20 cellular contexts compared by ENCODE assay signal in genomic region chr9:121844562-121844961, GRCh38.
DNase-seq lines count a peak whose midpoint lies in the region; ATAC-seq, FAIRE-seq and TF ChIP-seq lines count a peak whose summit lies in the region.
"Had no signal": no experiment of that assay in that cellular context is flagged by ENCODE, and none has a peak within 500 bp of the region (broad histone marks: within the 10 kb centered on the region; RNA-seq: fewer than 3 reads in every experiment).

No MANE protein-coding gene starts in this region.

- no peak for TF ChIP-seq EP300 in K562 (IDR thresholded peaks at IDR 0.05; ENCODE audit: low read length)

- no peaks in the 10 kb centered on the region for H3K36me3 ChIP-seq in K562 (ENCODE audit: control insufficient read depth, insufficient read depth, low read length)
- no peaks in the 10 kb centered on the region for H3K36me3 ChIP-seq in osteoblast (ENCODE audit: insufficient read depth, low read length)
- H3K36me3 ChIP-seq: HAP-1 had no signal

- no peaks in the 10 kb centered on the region for H3K4me1 ChIP-seq in K562 (replicated peaks in 1 of 2; ENCODE audit: control insufficient read depth in 2 of 2, insufficient read depth in 2 of 2, low read length in 2 of 2)
- H3K4me1 ChIP-seq in osteoblast (ENCODE audit: insufficient read depth, low read length) = peaks cover 26% of the 10 kb centered on the region
- H3K4me1 ChIP-seq: HAP-1 had no signal

- no peak overlapping the region for H3K9ac ChIP-seq in K562 (ENCODE audit: insufficient read depth in 1 of 2, low read depth in 2 of 2, low read length in 2 of 2)
- H3K9ac ChIP-seq: BLaER1 treated with 17β-estradiol and CSF1 and Interleukin-3, amounts not matched to agents 10 nM and 100 nM; GM23248 had no signal

- DNase-seq in HFFc6 (no peak), K562 (ENCODE audit: extremely low read depth in 1 of 4, low spot score in 3 of 4) (no peak), osteoblast (ENCODE audit: insufficient read length, low spot score, missing footprints) (no peak), NCI-H82 treated with DMSO at 0.1 percent for 48 hours (lab: John Stamatoyannopoulos, UW; ENCODE audit: unreplicated experiment) (no peak)
- no peak for DNase-seq in effector CD8-positive, alpha-beta T cell (lab: John Stamatoyannopoulos, UW)
- DNase-seq: CD4-positive, CD25-positive, alpha-beta regulatory T cell; CD8-positive, alpha-beta memory T cell; COR-L47; DMS 273 treated with DMSO at 0.1 percent for 48 hours; DND-41; EL; GM23248 had no signal

- in situ Hi-C loops in K562 (cut with MboI) = no loop called here

- peak overlapping the region; percentile 51; the same call in 1 of the 2 replicates for H3K27ac Mint-ChIP-seq in HFFc6
- H3K27ac Mint-ChIP-seq: B cell; CD4-positive, CD25-positive, alpha-beta regulatory T cell; CD8-positive, alpha-beta memory T cell; IgD-negative memory B cell had no signal

- BruUV-seq in K562 (replicated peaks; lab: Mats Ljungman, UMichigan) = no TSS peak

- TF ChIP-seq RAD21 in K562 (CRISPR knock-in tag; conservative IDR thresholded peaks at IDR 0.05 in 1 of 2, IDR thresholded peaks at IDR 0.05 in 1 of 2) = no peak

- POLR2A ChIA-PET in K562 (lab: Yijun Ruan, JAX) = no interaction called here

- H3K4me1 Mint-ChIP-seq in HFFc6 (ENCODE audit: low read depth) = peaks cover 33% of the 10 kb centered on the region
- H3K4me1 Mint-ChIP-seq: CD8-positive, alpha-beta memory T cell had no signal

- H3K9me3 ChIP-seq in K562 (replicated peaks; ENCODE audit: control insufficient read depth, insufficient read depth, low read depth, low read length) = no peaks in the 10 kb centered on the region
- H3K9me3 ChIP-seq in osteoblast (ENCODE audit: low read depth, low read length) = no peaks in the 10 kb centered on the region
- H3K9me3 ChIP-seq: HAP-1 had no signal

- H4K20me1 ChIP-seq in K562 (replicated peaks; ENCODE audit: control insufficient read depth, insufficient read depth, low read length) (no peaks in the 10 kb centered on the region), osteoblast (ENCODE audit: insufficient read depth, low read length) (no peaks in the 10 kb centered on the region)
- H4K20me1 ChIP-seq: BLaER1 treated with 17β-estradiol and CSF1 and Interleukin-3, amounts not matched to agents 10 nM and 100 nM had no signal

- H3K4me3 ChIP-seq in K562 = no peak overlapping the region
- H3K4me3 ChIP-seq in osteoblast (ENCODE audit: insufficient read depth, low read length) = no peak overlapping the region
- H3K4me3 ChIP-seq: BLaER1 treated with 17β-estradiol and CSF1 and Interleukin-3, amounts not matched to agents 10 nM and 100 nM; GM23248; HAP-1 had no signal

- ATAC-seq in K562 = no peak
- no peak for ATAC-seq in HG02970 (IDR thresholded peaks at IDR 0.05; ENCODE audit: low FRiP score, unreplicated experiment)
- ATAC-seq: HepG2 had no signal

- H3K36me3 Mint-ChIP-seq in HFFc6 (ENCODE audit: low read depth) = peaks cover 19% of the 10 kb centered on the region
- H3K36me3 Mint-ChIP-seq: CD4-positive, CD25-positive, alpha-beta regulatory T cell had no signal

- intact Hi-C loops in K562 (cut with micrococcal nuclease) = no loop called here

- no peak for TF ChIP-seq POLR2A in K562 (conservative IDR thresholded peaks at IDR 0.05)

- peaks cover 15% of the 10 kb centered on the region for H3K9me3 Mint-ChIP-seq in HFFc6

- no peaks in the 10 kb centered on the region; the same call in 1 of the 2 replicates for H3K27me3 Mint-ChIP-seq in HFFc6 (ENCODE audit: insufficient read depth)
- H3K27me3 Mint-ChIP-seq: B cell had no signal

- H3K9me1 ChIP-seq in K562 (ENCODE audit: control insufficient read depth, insufficient read depth, low read length) = no peaks in the 10 kb centered on the region

- no peak for FAIRE-seq in K562 (lab: Jason Lieb, UNC)
- FAIRE-seq: GM12891, GM18507, HepG2 had no signal

- CTCF ChIA-PET in K562 (lab: Yijun Ruan, JAX; ENCODE audit: low intra/inter-chr PET ratio) = no interaction called here

- H3K4me3 Mint-ChIP-seq in HFFc6 = no peak overlapping the region
- H3K4me3 Mint-ChIP-seq: B cell; CD4-positive, CD25-positive, alpha-beta regulatory T cell; CD8-positive, alpha-beta memory T cell; IgD-negative memory B cell had no signal

- TF ChIP-seq CTCF in HFFc6 (IDR thresholded peaks at IDR 0.05) (no peak), K562 (IDR thresholded peaks at IDR 0.05 in 2 of 3, conservative IDR thresholded peaks at IDR 0.05 in 1 of 3; ENCODE audit: insufficient read depth in 2 of 3, low read depth in 1 of 3, low read length in 3 of 3) (no peak), osteoblast (IDR thresholded peaks at IDR 0.05; ENCODE audit: extremely low read depth, low read depth, low read length) (no peak)

- H3K27me3 ChIP-seq in K562 (ENCODE audit: control insufficient read depth in 2 of 2, insufficient read depth in 2 of 2, low read length in 2 of 2) (peaks cover 5 to 23% of the 10 kb centered on the region in 2 experiments; a peak in 3 of 5 replicates), osteoblast (ENCODE audit: insufficient read depth, low read length) (peaks cover 2% of the 10 kb centered on the region)
- H3K27me3 ChIP-seq: BLaER1 treated with 17β-estradiol and CSF1 and Interleukin-3, amounts not matched to agents 10 nM and 100 nM had no signal

- WGBS in K562 (ENCODE audit: insufficient coverage, low coverage, missing lambda C conversion rate) = 0% methylated on average over 2 of the region's 2 CpGs

- no peaks in the 10 kb centered on the region for H3K79me2 ChIP-seq in K562 (ENCODE audit: control insufficient read depth, insufficient read depth, low read length)
- no peaks in the 10 kb centered on the region for H3K79me2 ChIP-seq in osteoblast (ENCODE audit: insufficient read depth, low read length)

- no peak overlapping the region for H2AFZ ChIP-seq in K562 (ENCODE audit: low read depth, low read length)
- no peak overlapping the region for H2AFZ ChIP-seq in osteoblast (ENCODE audit: low read length)
- H2AFZ ChIP-seq: GM23248 had no signal

- no peak overlapping the region for H3K4me2 ChIP-seq in K562 (ENCODE audit: insufficient read depth, low read length)
- H3K4me2 ChIP-seq in osteoblast (ENCODE audit: insufficient read depth, low read length) = peak overlapping the region; percentile 20
- H3K4me2 ChIP-seq: BLaER1 treated with 17β-estradiol and CSF1 and Interleukin-3, amounts not matched to agents 10 nM and 100 nM had no signal

- H3K27ac ChIP-seq in K562 (ENCODE audit: extremely low read depth, low read depth, low read length) = no peak overlapping the region
- peak overlapping the region; percentile 45 for H3K27ac ChIP-seq in osteoblast (ENCODE audit: low read depth, low read length)
- H3K27ac ChIP-seq: BLaER1 treated with 17β-estradiol and CSF1 and Interleukin-3, amounts not matched to agents 10 nM and 100 nM; GM23248 had no signal

TF ChIP-seq in K562, 482 proteins besides CTCF, POLR2A, EP300 and RAD21:
- TF ChIP-seq ZFP30 (CRISPR knock-in tag; IDR thresholded peaks at IDR 0.05; ENCODE audit: borderline replicate concordance) = peak; percentile 87
- no peak for TF ChIP-seq MTA1 (IDR thresholded peaks at IDR 0.05; ENCODE audit: borderline replicate concordance)
